Comparison of ENCODE assay signal across 12 cellular contexts in the genomic region with DNA sequence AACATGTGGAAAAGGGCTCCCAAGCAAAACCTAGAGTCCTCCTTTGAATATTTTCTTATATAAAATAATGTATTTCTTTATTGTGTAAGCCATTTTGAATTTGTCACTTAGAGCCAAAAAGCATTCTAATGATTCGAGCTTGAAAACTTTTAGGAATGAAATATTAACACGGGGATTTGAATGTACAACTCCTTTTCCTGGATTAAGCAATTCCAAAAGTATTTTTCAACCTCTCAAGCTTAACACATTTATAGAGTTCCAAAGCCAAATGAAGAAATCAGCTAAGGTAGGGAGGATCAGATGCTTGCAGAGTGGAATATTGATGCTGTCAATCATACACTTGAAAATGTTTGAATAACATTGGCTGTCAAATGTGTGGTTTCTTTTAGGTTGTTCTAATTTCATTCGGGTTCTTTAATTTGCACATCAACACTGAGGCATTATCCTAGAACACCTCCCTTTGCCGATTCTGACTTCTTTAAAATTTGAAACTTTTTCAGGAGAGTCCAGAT.
DNase-seq lines count a peak whose midpoint lies in the region; ATAC-seq and TF ChIP-seq lines count a peak whose summit lies in the region.
"Had no signal": no experiment of that assay in that cellular context is flagged by ENCODE, and none has a peak within 500 bp of the region (broad histone marks: within the 10 kb centered on the region; RNA-seq: fewer than 3 reads in every experiment).

No MANE protein-coding gene starts in this region.

- DNase-seq in AG10803 (ENCODE audit: low read depth) (peak; percentile 58), GM23248 (peak; percentile 48), SK-N-MC (ENCODE audit: low read depth, low spot score) (no peak), left lung (no peak), NCI-H2227 treated with DMSO at 0.1 percent for 48 hours (lab: John Stamatoyannopoulos, UW) (no peak), A172 (ENCODE audit: low spot score) (no peak), kidney glomerular epithelial cell (lab: John Stamatoyannopoulos, UW) (no peak)
- no peak for DNase-seq in activated T-helper 2 cell treated with anti-CD3 and anti-CD28 coated beads, Interferon-gamma antibody, Interleukin-2, Interleukin-4, amounts not matched to agents 10 μg/mL and 5 μg/mL and 100 μg/mL, durations not matched to agents 14 hours and 24 hours and 36 hours (ENCODE audit: low spot score)
- DNase-seq: C1 segment of cervical spinal cord; CD8-positive, alpha-beta memory T cell; NCI-H748 treated with DMSO at 0.1 percent for 48 hours; SIG-M5 had no signal

- WGBS in GM23248 (ENCODE audit: low coverage in 1 of 2, low lambda C conversion rate in 2 of 2, missing lambda C conversion rate in 2 of 2), 2 experiments, result 49 to 56% methylated on average over 4 of the region's 4 CpGs

- H3K27ac ChIP-seq in GM23248, result no peak overlapping the region
- H3K27ac ChIP-seq in SK-N-MC, result no peak overlapping the region
- no peak overlapping the region for H3K27ac ChIP-seq in left lung

- peaks cover 34% of the 10 kb centered on the region for H3K27me3 Mint-ChIP-seq in activated T-helper 2 cell treated with anti-CD3 and anti-CD28 coated beads, Interferon-gamma antibody, Interleukin-2, Interleukin-4, amounts not matched to agents 10 μg/mL and 5 μg/mL and 100 μg/mL, durations not matched to agents 14 hours and 24 hours and 36 hours (ENCODE audit: low read depth)

- H3K79me2 ChIP-seq in GM23248 (ENCODE audit: insufficient read depth), result no peaks in the 10 kb centered on the region

- H2AFZ ChIP-seq in GM23248, result 0 out of 2 replicates have a peak overlapping the region, but pooled peaks have one; percentile 5

- no peak for TF ChIP-seq CTCF in AG10803 (conservative IDR thresholded peaks at IDR 0.05; ENCODE audit: low read length)
- TF ChIP-seq CTCF in left lung (IDR thresholded peaks at IDR 0.05), result no peak

- peaks cover 4% of the 10 kb centered on the region; the same call in 1 of the 2 replicates for H3F3A ChIP-seq in GM23248 (ENCODE audit: insufficient read depth)

- H3K4me3 ChIP-seq in AG10803 (ENCODE audit: low read length), result no peak overlapping the region
- no peak overlapping the region for H3K4me3 ChIP-seq in GM23248
- H3K4me3 ChIP-seq in SK-N-MC, result peak overlapping the region; percentile 35
- H3K4me3 ChIP-seq in left lung, result no peak overlapping the region

- no peaks in the 10 kb centered on the region for H3K9me3 ChIP-seq in GM23248 (ENCODE audit: low read depth)
- H3K9me3 ChIP-seq in SK-N-MC (ENCODE audit: low read depth, low read length), result no peaks in the 10 kb centered on the region
- no peaks in the 10 kb centered on the region for H3K9me3 ChIP-seq in left lung

- H3K36me3 Mint-ChIP-seq in activated T-helper 2 cell treated with anti-CD3 and anti-CD28 coated beads, Interferon-gamma antibody, Interleukin-2, Interleukin-4, amounts not matched to agents 10 μg/mL and 5 μg/mL and 100 μg/mL, durations not matched to agents 14 hours and 24 hours and 36 hours (ENCODE audit: low read depth), result no peaks in the 10 kb centered on the region
- H3K36me3 Mint-ChIP-seq: CD8-positive, alpha-beta memory T cell had no signal

- intact Hi-C loops in left lung (cut with DNase I), result no loop called here
- intact Hi-C loops in activated T-helper 2 cell treated with anti-CD3 and anti-CD28 coated beads, Interferon-gamma antibody, Interleukin-2, Interleukin-4, amounts not matched to agents 10 μg/mL and 5 μg/mL and 100 μg/mL, durations not matched to agents 14 hours and 24 hours and 36 hours (cut with micrococcal nuclease), result no loop called here

- H3K4me1 ChIP-seq in GM23248 (ENCODE audit: insufficient read depth) (peaks cover 33% of the 10 kb centered on the region), left lung (no peaks in the 10 kb centered on the region)

- no peaks in the 10 kb centered on the region for H3K9me2 ChIP-seq in GM23248 (ENCODE audit: insufficient read depth)

- peak; percentile 64 for ATAC-seq in left lung

- H3K4me1 Mint-ChIP-seq in activated T-helper 2 cell treated with anti-CD3 and anti-CD28 coated beads, Interferon-gamma antibody, Interleukin-2, Interleukin-4, amounts not matched to agents 10 μg/mL and 5 μg/mL and 100 μg/mL, durations not matched to agents 14 hours and 24 hours and 36 hours (ENCODE audit: low read depth), result peaks cover 14% of the 10 kb centered on the region
- H3K4me1 Mint-ChIP-seq: CD8-positive, alpha-beta memory T cell had no signal

- no peaks in the 10 kb centered on the region for H3K9me3 Mint-ChIP-seq in activated T-helper 2 cell treated with anti-CD3 and anti-CD28 coated beads, Interferon-gamma antibody, Interleukin-2, Interleukin-4, amounts not matched to agents 10 μg/mL and 5 μg/mL and 100 μg/mL, durations not matched to agents 14 hours and 24 hours and 36 hours
- H3K9me3 Mint-ChIP-seq: CD8-positive, alpha-beta memory T cell had no signal

- no peak overlapping the region for H3K27ac Mint-ChIP-seq in activated T-helper 2 cell treated with anti-CD3 and anti-CD28 coated beads, Interferon-gamma antibody, Interleukin-2, Interleukin-4, amounts not matched to agents 10 μg/mL and 5 μg/mL and 100 μg/mL, durations not matched to agents 14 hours and 24 hours and 36 hours
- H3K27ac Mint-ChIP-seq: CD8-positive, alpha-beta memory T cell had no signal

- in situ Hi-C loops in GM23248 (cut with MboI), result loop anchor here (10.0 to 25.0 kb wide), 2 partner anchors 575 to 982 kb away; a partner anchor contains a TSS

- no peak overlapping the region for H3K4me3 Mint-ChIP-seq in activated T-helper 2 cell treated with anti-CD3 and anti-CD28 coated beads, Interferon-gamma antibody, Interleukin-2, Interleukin-4, amounts not matched to agents 10 μg/mL and 5 μg/mL and 100 μg/mL, durations not matched to agents 14 hours and 24 hours and 36 hours (ENCODE audit: low read depth)
- H3K4me3 Mint-ChIP-seq: CD8-positive, alpha-beta memory T cell had no signal

- H3K9ac ChIP-seq in GM23248, result no peak overlapping the region
- no peak overlapping the region for H3K9ac ChIP-seq in SK-N-MC (ENCODE audit: insufficient read length)

- H3K36me3 ChIP-seq in GM23248 (ENCODE audit: low read depth), result no peaks in the 10 kb centered on the region
- no peaks in the 10 kb centered on the region for H3K36me3 ChIP-seq in SK-N-MC (ENCODE audit: insufficient read depth, low read length)
- no peaks in the 10 kb centered on the region for H3K36me3 ChIP-seq in left lung

- no peaks in the 10 kb centered on the region for H4K20me1 ChIP-seq in GM23248 (ENCODE audit: insufficient read depth)

- H3K27me3 ChIP-seq in GM23248 (replicated peaks; ENCODE audit: insufficient read depth), result no peaks in the 10 kb centered on the region
- H3K27me3 ChIP-seq in left lung, result no peaks in the 10 kb centered on the region

- peak overlapping the region; percentile 24 for H3K4me2 ChIP-seq in GM23248 (ENCODE audit: unreplicated experiment)

Comparison
In these comparisons a context has a peak if more than half of its experiments do, and no peak if none do; other contexts are left out.
1. DNase-seq: peak in AG10803 (single experiment) and GM23248 (single experiment); none in SK-N-MC (single experiment), left lung (0 of 2), activated T-helper 2 cell treated with anti-CD3 and anti-CD28 coated beads, Interferon-gamma antibody, Interleukin-2, Interleukin-4, amounts not matched to agents 10 μg/mL and 5 μg/mL and 100 μg/mL, durations not matched to agents 14 hours and 24 hours and 36 hours (single experiment), NCI-H2227 treated with DMSO at 0.1 percent for 48 hours (single experiment), A172 (single experiment) and kidney glomerular epithelial cell (single experiment).